Comparison of ENCODE assay signal across 12 cellular contexts in the genomic region with DNA sequence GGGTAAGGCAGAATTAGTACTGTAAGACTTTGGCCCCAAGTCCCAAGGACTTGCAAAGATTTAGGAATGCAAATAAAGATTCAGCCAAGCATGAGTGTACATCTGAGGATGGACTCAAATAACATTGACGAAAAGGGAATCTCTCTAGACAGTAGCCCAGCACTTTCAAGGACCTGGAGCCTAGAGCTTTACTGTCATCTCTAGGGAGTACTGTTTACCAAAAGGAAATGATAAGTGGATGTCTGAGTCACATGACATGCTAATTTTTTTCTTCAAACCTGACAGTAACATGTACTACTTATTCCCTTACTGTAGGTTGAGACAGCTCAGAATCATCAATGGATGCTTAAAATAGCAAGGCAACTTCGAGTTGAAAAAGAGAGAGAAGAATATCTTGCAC. TPM values are rescaled to one million over a fixed set of nuclear protein-coding genes. Genes with fewer than 3 reads are reported as not detected.
A peak's percentile ranks its signal among the peaks of the same experiment; 100 is the strongest.
DNase-seq lines count a peak whose midpoint lies in the region; ATAC-seq and TF ChIP-seq lines count a peak whose summit lies in the region.
"Had no signal": no experiment of that assay in that cellular context is flagged by ENCODE, and none has a peak within 500 bp of the region (broad histone marks: within the 10 kb centered on the region; RNA-seq: fewer than 3 reads in every experiment).

No MANE protein-coding gene starts in this region.

- peak overlapping the region; percentile 53 for H3K27ac Mint-ChIP-seq in activated T-cell treated with anti-CD3 and anti-CD28 coated beads, Interleukin-2, amount 50 U/mL, for 24 hours
- H3K27ac Mint-ChIP-seq: CD4-positive, CD25-positive, alpha-beta regulatory T cell had no signal

- H3K9me3 Mint-ChIP-seq in activated T-cell treated with anti-CD3 and anti-CD28 coated beads, Interleukin-2, amount 50 U/mL, for 24 hours, result no peaks in the 10 kb centered on the region
- H3K9me3 Mint-ChIP-seq: CD4-positive, CD25-positive, alpha-beta regulatory T cell had no signal

- H3K36me3 Mint-ChIP-seq in activated T-cell treated with anti-CD3 and anti-CD28 coated beads, Interleukin-2, amount 50 U/mL, for 24 hours (ENCODE audit: low read depth), result peaks cover 2% of the 10 kb centered on the region
- H3K36me3 Mint-ChIP-seq: CD4-positive, CD25-positive, alpha-beta regulatory T cell had no signal

- intact Hi-C loops in tibial artery (cut with DNase I; ENCODE audit: low total_unique reads), result no loop called here
- intact Hi-C loops in posterior cingulate gyrus (cut with DNase I), result no loop called here

- H3K27me3 ChIP-seq in thoracic aorta (replicated peaks; ENCODE audit: insufficient read depth), result no peaks in the 10 kb centered on the region
- no peaks in the 10 kb centered on the region for H3K27me3 ChIP-seq in tibial artery

- ATAC-seq in thoracic aorta (ENCODE audit: insufficient number of reproducible peaks, low FRiP score, low read depth) (no peak), HG03571 (IDR thresholded peaks at IDR 0.05; ENCODE audit: unreplicated experiment) (no peak)

- H3K27ac ChIP-seq in thoracic aorta (peak overlapping the region; percentile 13 to 39), tibial artery (peak overlapping the region in 1 of 2 donors; percentile 41)

- H3K4me1 Mint-ChIP-seq in activated T-cell treated with anti-CD3 and anti-CD28 coated beads, Interleukin-2, amount 50 U/mL, for 24 hours (ENCODE audit: low read depth), result peaks cover 6% of the 10 kb centered on the region

- no peak for TF ChIP-seq CTCF in fibroblast of mammary gland (conservative IDR thresholded peaks at IDR 0.05; ENCODE audit: control insufficient read depth, insufficient read depth, low read depth, low read length)
- no peak for TF ChIP-seq CTCF in thoracic aorta (IDR thresholded peaks at IDR 0.05)
- no peak for TF ChIP-seq CTCF in tibial artery (IDR thresholded peaks at IDR 0.05)

- H3K27me3 Mint-ChIP-seq in activated T-cell treated with anti-CD3 and anti-CD28 coated beads, Interleukin-2, amount 50 U/mL, for 24 hours, result no peaks in the 10 kb centered on the region
- H3K27me3 Mint-ChIP-seq: CD4-positive, CD25-positive, alpha-beta regulatory T cell had no signal

- H3K36me3 ChIP-seq in thoracic aorta, result peaks cover 10% of the 10 kb centered on the region
- H3K36me3 ChIP-seq in tibial artery, result peaks cover 32 to 57% (median 37%) of the 10 kb centered on the region in 3 donors

- H3K9me3 ChIP-seq in thoracic aorta, result no peaks in the 10 kb centered on the region
- no peaks in the 10 kb centered on the region for H3K9me3 ChIP-seq in tibial artery

- H3K4me1 ChIP-seq in thoracic aorta (ENCODE audit: control insufficient read depth in 1 of 2, low read depth in 2 of 2), result peaks cover 8 to 29% of the 10 kb centered on the region in 2 donors
- H3K4me1 ChIP-seq in tibial artery, result peaks cover 0 to 19% (median 7%) of the 10 kb centered on the region in 4 donors

- no peak overlapping the region for H3K4me3 Mint-ChIP-seq in activated T-cell treated with anti-CD3 and anti-CD28 coated beads, Interleukin-2, amount 50 U/mL, for 24 hours
- H3K4me3 Mint-ChIP-seq: CD4-positive, CD25-positive, alpha-beta regulatory T cell had no signal

- H3K4me3 ChIP-seq in fibroblast of mammary gland (ENCODE audit: control insufficient read depth, low read depth, low read length), result no peak overlapping the region
- H3K4me3 ChIP-seq in thoracic aorta, result no peak overlapping the region
- H3K4me3 ChIP-seq in tibial artery, result no peak overlapping the region

- no peak for DNase-seq in activated T-cell treated with anti-CD3 and anti-CD28 coated beads, Interleukin-2, amount 50 U/mL, for 24 hours
- no peak for DNase-seq in activated T-cell treated with anti-CD3 and anti-CD28 coated beads, Interleukin-2, amount 50 U/mL, for 1 hour
- DNase-seq in SIG-M5 (lab: John Stamatoyannopoulos, UW) (peak; percentile 2), fibroblast of mammary gland (ENCODE audit: low read depth) (peak; percentile 89), thoracic aorta (ENCODE audit: low spot score) (no peak), tibial artery (no peak), posterior cingulate gyrus (no peak)
- DNase-seq: activated CD8-positive, alpha-beta memory T cell treated with anti-CD3 and anti-CD28 coated beads, Interleukin-2, amount 50 U/mL, for 4 hours; hippocampal formation; midbrain had no signal

RNA-seq across cellular contexts. Expression of a gene that starts 10.9 kb away (rescaled TPM):
- 10 to 100 TPM in 1 of 2 donors, 1 to 10 TPM in 1; 9.3 to 17.4 TPM for total RNA-seq in thoracic aorta

Comparison
In these comparisons a context has a peak if more than half of its experiments do, and no peak if none do; other contexts are left out.
1. DNase-seq: peak in SIG-M5 (single experiment) and fibroblast of mammary gland (single experiment); none in activated T-cell treated with anti-CD3 and anti-CD28 coated beads, Interleukin-2, amount 50 U/mL, for 24 hours (single experiment), activated T-cell treated with anti-CD3 and anti-CD28 coated beads, Interleukin-2, amount 50 U/mL, for 1 hour (single experiment), thoracic aorta (single experiment), tibial artery (0 of 2) and posterior cingulate gyrus (0 of 10).